20 cellular contexts compared by ENCODE assay signal in the genomic region with DNA sequence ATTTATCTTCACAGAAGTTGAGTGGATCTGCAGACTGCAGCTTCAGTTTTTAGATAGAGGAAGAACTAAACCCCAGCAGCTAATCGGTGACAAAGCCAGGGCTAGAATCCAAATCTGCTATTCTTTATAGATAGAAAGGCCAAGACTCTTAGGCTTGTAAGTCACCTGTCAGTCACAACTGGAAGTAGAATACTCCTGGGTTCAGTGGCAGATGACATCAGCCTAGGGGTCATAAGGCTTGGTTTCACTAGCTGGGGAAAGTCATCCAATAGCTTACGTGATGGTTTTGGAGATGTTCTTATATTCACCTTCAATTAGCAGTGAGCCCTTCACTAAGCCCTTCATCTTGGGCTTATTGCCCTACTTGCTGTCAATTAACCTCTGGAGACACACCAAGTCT.
DNase-seq lines count a peak whose midpoint lies in the region; ATAC-seq, FAIRE-seq and TF ChIP-seq lines count a peak whose summit lies in the region.
"Had no signal": no experiment of that assay in that cellular context is flagged by ENCODE, and none has a peak within 500 bp of the region (broad histone marks: within the 10 kb centered on the region; RNA-seq: fewer than 3 reads in every experiment).

No MANE protein-coding gene starts in this region.

- H3K36me3 ChIP-seq in astrocyte (ENCODE audit: insufficient read depth, low read length) (no peaks in the 10 kb centered on the region), left ventricle myocardium inferior (peaks cover 8% of the 10 kb centered on the region)

- H3K27ac Mint-ChIP-seq in activated T-cell treated with anti-CD3 and anti-CD28 coated beads, Interleukin-2, amount 50 U/mL, for 24 hours, result peak overlapping the region; percentile 66
- no peak overlapping the region for H3K27ac Mint-ChIP-seq in astrocyte (ENCODE audit: unreplicated experiment)
- H3K27ac Mint-ChIP-seq: H9, HFFc6 had no signal

- no peak overlapping the region for H3K4me2 ChIP-seq in astrocyte (ENCODE audit: low read length)

- H3K27ac ChIP-seq in astrocyte (ENCODE audit: low read depth, low read length) (peak overlapping the region; percentile 33), left ventricle myocardium inferior (replicated peaks) (no peak overlapping the region)
- H3K27ac ChIP-seq: SJSA1 had no signal

- H3K79me2 ChIP-seq in astrocyte (ENCODE audit: insufficient read depth, low read length), result no peaks in the 10 kb centered on the region

- peaks cover 24% of the 10 kb centered on the region for H3K4me1 ChIP-seq in astrocyte (ENCODE audit: insufficient read depth, low read length)
- no peaks in the 10 kb centered on the region for H3K4me1 ChIP-seq in left ventricle myocardium inferior

- intact Hi-C loops in left ventricle myocardium inferior (cut with micrococcal nuclease), result no loop called here

- H3K4me3 ChIP-seq in astrocyte (ENCODE audit: insufficient read depth, low read depth, low read length), result no peak overlapping the region
- H3K4me3 ChIP-seq in left ventricle myocardium inferior, result no peak overlapping the region
- H3K4me3 ChIP-seq: SJSA1 had no signal

- TF ChIP-seq CTCF in astrocyte (IDR thresholded peaks at IDR 0.05; ENCODE audit: insufficient read depth, low read depth, low read length) (no peak), left ventricle myocardium inferior (IDR thresholded peaks at IDR 0.05; ENCODE audit: borderline replicate concordance) (no peak)

- no peaks in the 10 kb centered on the region for H3K9me3 Mint-ChIP-seq in activated T-cell treated with anti-CD3 and anti-CD28 coated beads, Interleukin-2, amount 50 U/mL, for 24 hours
- H3K9me3 Mint-ChIP-seq in astrocyte (ENCODE audit: unreplicated experiment), result peaks cover 5% of the 10 kb centered on the region
- H3K9me3 Mint-ChIP-seq: CD4-positive, CD25-positive, alpha-beta regulatory T cell; H9 had no signal

- FAIRE-seq in astrocyte (lab: Jason Lieb, UNC), result no peak
- FAIRE-seq: GM12891, HepG2 had no signal

- peaks cover 17% of the 10 kb centered on the region for H3K36me3 Mint-ChIP-seq in activated T-cell treated with anti-CD3 and anti-CD28 coated beads, Interleukin-2, amount 50 U/mL, for 24 hours (ENCODE audit: low read depth)
- peaks cover 13% of the 10 kb centered on the region for H3K36me3 Mint-ChIP-seq in astrocyte (ENCODE audit: low read depth, unreplicated experiment)

- H3K4me3 Mint-ChIP-seq in activated T-cell treated with anti-CD3 and anti-CD28 coated beads, Interleukin-2, amount 50 U/mL, for 24 hours, result no peak overlapping the region
- no peak overlapping the region for H3K4me3 Mint-ChIP-seq in astrocyte (ENCODE audit: unreplicated experiment)
- H3K4me3 Mint-ChIP-seq: CD4-positive, CD25-positive, alpha-beta regulatory T cell; H9; HFFc6 had no signal

- H3K9me3 ChIP-seq in astrocyte (ENCODE audit: insufficient read depth, low read depth, low read length) (no peaks in the 10 kb centered on the region), left ventricle myocardium inferior (replicated peaks) (no peaks in the 10 kb centered on the region)
- H3K9me3 ChIP-seq: SJSA1 had no signal

- no peak for DNase-seq in activated T-cell treated with anti-CD3 and anti-CD28 coated beads, Interleukin-2, amount 50 U/mL, for 24 hours
- DNase-seq in activated T-cell treated with anti-CD3 and anti-CD28 coated beads, Interleukin-2, amount 50 U/mL, for 1 hour, result no peak
- DNase-seq in DMS79 (lab: John Stamatoyannopoulos, UW) (peak; percentile 72), DMS79 treated with DMSO at 0.1 percent for 48 hours (lab: John Stamatoyannopoulos, UW) (peak; percentile 88), astrocyte (ENCODE audit: low read depth) (no peak), left ventricle myocardium inferior (no peak)
- DNase-seq: CD4-positive, CD25-positive, alpha-beta regulatory T cell; H9; HFFc6; KBM-7; NCI-H1092; NCI-H1436; NCI-H1930; NCI-H524 treated with DMSO at 0.1 percent for 48 hours had no signal

- H3K9ac ChIP-seq in astrocyte (ENCODE audit: low read length), result no peak overlapping the region

- H4K20me1 ChIP-seq in astrocyte (ENCODE audit: insufficient read depth, low read length), result no peaks in the 10 kb centered on the region

- H3K27me3 ChIP-seq in astrocyte (ENCODE audit: insufficient read depth, low read length) (no peaks in the 10 kb centered on the region), left ventricle myocardium inferior (ENCODE audit: low read depth) (peaks cover 9% of the 10 kb centered on the region)
- H3K27me3 ChIP-seq: SJSA1 had no signal

- peaks cover 62% of the 10 kb centered on the region for H3K4me1 Mint-ChIP-seq in activated T-cell treated with anti-CD3 and anti-CD28 coated beads, Interleukin-2, amount 50 U/mL, for 24 hours (ENCODE audit: low read depth)
- peaks cover 21% of the 10 kb centered on the region for H3K4me1 Mint-ChIP-seq in astrocyte (ENCODE audit: low read depth, unreplicated experiment)

- peaks cover 9% of the 10 kb centered on the region for H3K27me3 Mint-ChIP-seq in activated T-cell treated with anti-CD3 and anti-CD28 coated beads, Interleukin-2, amount 50 U/mL, for 24 hours
- no peaks in the 10 kb centered on the region for H3K27me3 Mint-ChIP-seq in astrocyte (ENCODE audit: low read depth, unreplicated experiment)
- H3K27me3 Mint-ChIP-seq: CD4-positive, CD25-positive, alpha-beta regulatory T cell had no signal

- H2AFZ ChIP-seq in astrocyte (ENCODE audit: low read depth, low read length), result no peak overlapping the region

- ATAC-seq in HG03457 (IDR thresholded peaks at IDR 0.05; ENCODE audit: unreplicated experiment), result no peak
- ATAC-seq in GM21381 (IDR thresholded peaks at IDR 0.05; ENCODE audit: unreplicated experiment), result no peak
- ATAC-seq: HepG2, Right ventricle myocardium inferior had no signal

Comparison
In these comparisons a context has a peak if more than half of its experiments do, and no peak if none do; other contexts are left out.
1. DNase-seq: peak in DMS79 (single experiment) and DMS79 treated with DMSO at 0.1 percent for 48 hours (single experiment); none in activated T-cell treated with anti-CD3 and anti-CD28 coated beads, Interleukin-2, amount 50 U/mL, for 24 hours (single experiment), activated T-cell treated with anti-CD3 and anti-CD28 coated beads, Interleukin-2, amount 50 U/mL, for 1 hour (single experiment), astrocyte (single experiment) and left ventricle myocardium inferior (single experiment).